In genomic region chr13:98942485-98942884, GRCh38 we compare ENCODE assay signal across 18 cellular contexts. TPM values are rescaled to one million over a fixed set of nuclear protein-coding genes. Genes with fewer than 3 reads are reported as not detected.
DNase-seq lines count a peak whose midpoint lies in the region; FAIRE-seq and TF ChIP-seq lines count a peak whose summit lies in the region.
"Had no signal": no experiment of that assay in that cellular context is flagged by ENCODE, and none has a peak within 500 bp of the region (broad histone marks: within the 10 kb centered on the region; RNA-seq: fewer than 3 reads in every experiment).

No MANE protein-coding gene starts in this region.

- H3K18ac ChIP-seq in H1 (ENCODE audit: extremely low read depth, low read length) = no peak overlapping the region

- no peaks in the 10 kb centered on the region for H3K9me3 ChIP-seq in mammary epithelial cell (replicated peaks; ENCODE audit: insufficient read depth, low read length)
- no peaks in the 10 kb centered on the region for H3K9me3 ChIP-seq in H1 (ENCODE audit: insufficient read depth in 2 of 2, low read depth in 1 of 2, low read length in 1 of 2)
- no peaks in the 10 kb centered on the region for H3K9me3 ChIP-seq in esophagus squamous epithelium
- no peaks in the 10 kb centered on the region for H3K9me3 ChIP-seq in spleen
- H3K9me3 ChIP-seq: BE2C, HAP-1 had no signal

- TF ChIP-seq RAD21 in H1 (IDR thresholded peaks at IDR 0.05 in 1 of 2, conservative IDR thresholded peaks at IDR 0.05 in 1 of 2; ENCODE audit: low read depth in 2 of 2, low read length in 2 of 2) = no peak

- H3K23ac ChIP-seq in H1 (ENCODE audit: insufficient read length) = no peak overlapping the region

- H3K4me2 ChIP-seq in mammary epithelial cell (ENCODE audit: insufficient read depth, low read depth, low read length) = no peak overlapping the region
- no peak overlapping the region for H3K4me2 ChIP-seq in H1 (ENCODE audit: insufficient read depth in 1 of 2, low read depth in 2 of 2, low read length in 2 of 2)

- H2BK120ac ChIP-seq in H1 (replicated peaks; ENCODE audit: low read depth, low read length) = no peak overlapping the region

- DNase-seq in mammary epithelial cell (peak; percentile 50), H1 (ENCODE audit: low read depth in 1 of 2, low spot score in 2 of 2) (no peak), esophagus squamous epithelium (lab: John Stamatoyannopoulos, UW) (no peak), spleen (peak; percentile 9), GM12892 (ENCODE audit: insufficient read length) (no peak), GM03348 (ENCODE audit: low spot score) (no peak), NCI-H510A (lab: John Stamatoyannopoulos, UW) (no peak)
- DNase-seq: ACHN; BE2C; C1 segment of cervical spinal cord; CD4-positive, CD25-positive, alpha-beta regulatory T cell; CD8-positive, alpha-beta memory T cell; COR-L47; DMS 273 treated with DMSO at 0.1 percent for 48 hours; GDM1 had no signal

- H3K27me3 ChIP-seq in mammary epithelial cell (ENCODE audit: insufficient read depth, low read length) (no peaks in the 10 kb centered on the region), H1 (replicated peaks in 1 of 4; ENCODE audit: control insufficient read depth in 3 of 4, extremely low read depth in 1 of 4, insufficient read depth in 3 of 4, low read length in 3 of 4) (no peaks in the 10 kb centered on the region), esophagus squamous epithelium (no peaks in the 10 kb centered on the region), spleen (replicated peaks in 1 of 7) (no peaks in the 10 kb centered on the region)
- H3K27me3 ChIP-seq: BE2C had no signal

- no peak overlapping the region for H3K9ac ChIP-seq in mammary epithelial cell (ENCODE audit: insufficient read depth, low read length)
- H3K9ac ChIP-seq in H1 (replicated peaks in 1 of 4; ENCODE audit: extremely low read depth in 1 of 4, low read depth in 3 of 4, low read length in 3 of 4) = no peak overlapping the region

- no peak for TF ChIP-seq CTCF in mammary epithelial cell (conservative IDR thresholded peaks at IDR 0.05 in 1 of 2, IDR thresholded peaks at IDR 0.05 in 1 of 2; ENCODE audit: extremely low read depth in 1 of 2, insufficient read depth in 1 of 2, low read depth in 1 of 2, low read length in 2 of 2)
- TF ChIP-seq CTCF in H1 (IDR thresholded peaks at IDR 0.05; ENCODE audit: control extremely low read depth in 1 of 3, insufficient read depth in 1 of 3, low read depth in 1 of 3, low read length in 3 of 3) = no peak
- TF ChIP-seq CTCF in esophagus squamous epithelium (IDR thresholded peaks at IDR 0.05) = no peak
- TF ChIP-seq CTCF in spleen (IDR thresholded peaks at IDR 0.05 in 8 of 11, conservative IDR thresholded peaks at IDR 0.05 in 3 of 11) = no peak

- H4K5ac ChIP-seq in H1 (ENCODE audit: insufficient read length, low read depth, low read length) = no peak overlapping the region

- TF ChIP-seq EP300 in H1 (IDR thresholded peaks at IDR 0.05; ENCODE audit: borderline replicate concordance in 1 of 2, low read depth in 2 of 2, low read length in 2 of 2) = no peak

- H2BK12ac ChIP-seq in H1 (ENCODE audit: low read depth, low read length) = peak overlapping the region; percentile 72; the same call in 1 of the 2 replicates

- H3K4me3 ChIP-seq in mammary epithelial cell (replicated peaks in 1 of 3; ENCODE audit: insufficient read depth in 1 of 3, low read depth in 2 of 3, low read length in 3 of 3) (no peak overlapping the region), H1 (ENCODE audit: extremely low read depth in 1 of 4, insufficient read depth in 2 of 4, low read depth in 3 of 4, low read length in 4 of 4) (no peak overlapping the region), esophagus squamous epithelium (no peak overlapping the region), spleen (no peak overlapping the region)
- H3K4me3 ChIP-seq: HAP-1 had no signal

- no peak overlapping the region for H3K14ac ChIP-seq in H1 (ENCODE audit: insufficient read length)

- BruUV-seq in mammary epithelial cell (replicated peaks; lab: Mats Ljungman, UMichigan) = no TSS peak

- H3K4me1 ChIP-seq in mammary epithelial cell (ENCODE audit: insufficient read depth, low read length) (peaks cover 10% of the 10 kb centered on the region), H1 (replicated peaks in 1 of 4; ENCODE audit: control insufficient read depth in 3 of 4, insufficient read depth in 4 of 4, low read length in 3 of 4) (peaks cover 1 to 13% (median 12%) of the 10 kb centered on the region in 4 experiments), esophagus squamous epithelium (peaks cover 11 to 81% (median 23%) of the 10 kb centered on the region in 3 donors), spleen (peaks cover 0 to 6% (median 0%) of the 10 kb centered on the region in 6 donors)
- H3K4me1 ChIP-seq: BE2C, HAP-1 had no signal

- H4K91ac ChIP-seq in H1 (replicated peaks; ENCODE audit: insufficient read length, low read length) = no peak overlapping the region

- 98% methylated on average over 7 of the region's 7 CpGs for WGBS in mammary epithelial cell (ENCODE audit: low coverage, missing lambda C conversion rate)
- 92% methylated on average over 7 of the region's 7 CpGs; no CpG with 5 or more reads in 1 of the 2 experiments for WGBS in H1 (ENCODE audit: extremely low coverage in 1 of 2, insufficient coverage in 1 of 2, insufficient read length in 1 of 2, insufficient replicate concordance in 2 of 2, low coverage in 1 of 2, low lambda C conversion rate in 2 of 2, missing lambda C conversion rate in 1 of 2), 2 experiments
- WGBS in esophagus squamous epithelium, 2 donors = 52 to 76% methylated on average over 7 of the region's 7 CpGs
- WGBS in spleen, 5 donors = 96 to 99% (median 97%) methylated on average over 7 of the region's 7 CpGs

- H3K27ac ChIP-seq in mammary epithelial cell (ENCODE audit: insufficient read depth, low read depth, low read length) (no peak overlapping the region), H1 (ENCODE audit: low read depth, low read length) (no peak overlapping the region), esophagus squamous epithelium (peak overlapping the region in 3 of 4 donors; percentile 15 to 59 (median 43)), spleen (no peak overlapping the region)

- CTCF ChIA-PET in mammary epithelial cell (lab: Charles Lee; ENCODE audit: low non-redundant PET) (no interaction called here), H1 (lab: Charles Lee; ENCODE audit: partially characterized antibody) (interaction anchor here (0.7 to 0.9 kb wide), 2 partner anchors 29 to 64 kb away, joined by 3 read pairs; no protein-coding TSS in a partner anchor)

- FAIRE-seq in H1 (lab: Jason Lieb, UNC) (no peak), GM12892 (lab: Jason Lieb, UNC) (no peak)
- FAIRE-seq: A204.1, HepG2 had no signal

- no peak overlapping the region for H4K8ac ChIP-seq in H1 (ENCODE audit: extremely low read depth, insufficient read depth, low read length)

- in situ Hi-C loops in mammary epithelial cell (cut with MboI; ENCODE audit: low sequenced_read_pairs in 2 of 2) = no loop called here

- H2AFZ ChIP-seq in mammary epithelial cell (ENCODE audit: low read depth, low read length) (no peak overlapping the region), H1 (ENCODE audit: low read length) (no peak overlapping the region)

- H3K79me2 ChIP-seq in mammary epithelial cell (ENCODE audit: insufficient read depth, low read length) (peaks cover 34% of the 10 kb centered on the region), H1 (ENCODE audit: control insufficient read depth in 1 of 2, insufficient read depth in 2 of 2, low read length in 2 of 2) (no peaks in the 10 kb centered on the region)

- dilution Hi-C loops in mammary epithelial cell (cut with HindIII; ENCODE audit: low sequenced_read_pairs) = no loop called here

- no peaks in the 10 kb centered on the region for H3K79me1 ChIP-seq in H1 (ENCODE audit: low read depth, low read length)

- no peaks in the 10 kb centered on the region for H3K23me2 ChIP-seq in H1 (ENCODE audit: low read depth, low read length)

- H2BK20ac ChIP-seq in H1 (ENCODE audit: low read length) = no peak overlapping the region

- H3K36me3 ChIP-seq in mammary epithelial cell (ENCODE audit: insufficient read depth, low read length) (no peaks in the 10 kb centered on the region), H1 (ENCODE audit: control insufficient read depth in 2 of 4, insufficient read depth in 4 of 4, low read length in 3 of 4) (no peaks in the 10 kb centered on the region), esophagus squamous epithelium (no peaks in the 10 kb centered on the region), spleen (no peaks in the 10 kb centered on the region)
- H3K36me3 ChIP-seq: BE2C, HAP-1 had no signal

- H2BK15ac ChIP-seq in H1 (ENCODE audit: low read length) = peak overlapping the region; percentile 21; the same call in 1 of the 2 replicates

- 0 out of 2 replicates have a peak overlapping the region, but pooled peaks have one; percentile 44 for H2BK5ac ChIP-seq in H1 (ENCODE audit: low read depth, low read length)

- intact Hi-C loops in mammary epithelial cell (cut with micrococcal nuclease) = no loop called here
- intact Hi-C loops in esophagus squamous epithelium (cut with DNase I) = no loop called here
- intact Hi-C loops in spleen (cut with DNase I; ENCODE audit: low total_unique reads) = no loop called here

- POLR2A ChIA-PET in H1 (lab: Charles Lee; ENCODE audit: partially characterized antibody) = no interaction called here

- no peak overlapping the region for H3K4ac ChIP-seq in H1 (replicated peaks; ENCODE audit: insufficient read length, low read depth, low read length)

- H4K20me1 ChIP-seq in mammary epithelial cell (ENCODE audit: insufficient read depth, low read length) (no peaks in the 10 kb centered on the region), H1 (replicated peaks in 1 of 2; ENCODE audit: control insufficient read depth in 1 of 2, insufficient read depth in 2 of 2, low read length in 2 of 2) (no peaks in the 10 kb centered on the region)

- H3K56ac ChIP-seq in H1 (replicated peaks; ENCODE audit: insufficient read length, low read depth, low read length) = no peak overlapping the region

- no peak overlapping the region for H2AK5ac ChIP-seq in H1 (ENCODE audit: low read depth, low read length)

- TF ChIP-seq POLR2A in H1 (IDR thresholded peaks at IDR 0.05; ENCODE audit: control extremely low read depth in 1 of 2, low read depth in 2 of 2, low read length in 2 of 2) = no peak
- TF ChIP-seq POLR2A in esophagus squamous epithelium (IDR thresholded peaks at IDR 0.05) = no peak
- no peak for TF ChIP-seq POLR2A in spleen (IDR thresholded peaks at IDR 0.05)
- TF ChIP-seq POLR2A in GM12892 (IDR thresholded peaks at IDR 0.05; ENCODE audit: low read depth, low read length) = no peak

RNA-seq across cellular contexts. Expression of gene DOCK9, which starts 35.4 kb away (rescaled TPM):
- total RNA-seq in mammary epithelial cell (10 to 100 TPM; 65.2 to 77.6 TPM), esophagus squamous epithelium (100 to 1,000 TPM in 3 of 4 donors, 10 to 100 TPM in 1; 94.7 to 240 (median 150) TPM), spleen (10 to 100 TPM; 46.5 to 53.3 (median 48.3) TPM)
- polyA plus RNA-seq in mammary epithelial cell (52.9 TPM), H1 (2011; rRNA removed) (18.7 and 21.6 TPM in 2 replicates), spleen (10 to 100 TPM in 1 of 3 donors, 1 to 10 TPM in 2; 6.9 to 14.9 (median 9.9) TPM)
- polyA minus RNA-seq in mammary epithelial cell = 122 TPM
- total RNA-seq in H1 (2021; fragmentation: NEBNext Ultra II Directional; extraction: Animal tissue kit (Norgen Biotek cat#: 25700)) = 31.5 and 35.4 TPM in 2 replicates
- 24.3 TPM for polyA plus RNA-seq in H1 (2011; cell fraction: cytosol; rRNA removed)
- 23.9 TPM for polyA plus RNA-seq in H1 (2011; cell fraction: nucleus; rRNA removed)
- polyA plus RNA-seq in H1 (2012, experiment 1 of 2) = 26.9 to 34.3 TPM (median 27.8 TPM) in 4 replicates
- polyA plus RNA-seq in H1 (2012, experiment 2 of 2) = 1.2 TPM
- polyA plus RNA-seq in H1 (2013, experiment 1 of 2) = 14.1 TPM
- 13.7 TPM for polyA plus RNA-seq in H1 (2013, experiment 2 of 2)
- 43.4 and 72.7 TPM in 2 replicates for polyA minus RNA-seq in H1 (2011; rRNA and poly(A)+ RNA removed)
- polyA minus RNA-seq in H1 (2011; cell fraction: cytosol; rRNA and poly(A)+ RNA removed) = 24.7 TPM
- 64.1 TPM for polyA minus RNA-seq in H1 (2011; cell fraction: nucleus; rRNA and poly(A)+ RNA removed)
- 5.6 TPM for polyA plus RNA-seq in GM12892 (2012; ENCODE audit: missing spikeins)

Comparison
In these comparisons a context has a peak if more than half of its experiments do, and no peak if none do; other contexts are left out.
1. DNase-seq: peak in mammary epithelial cell (single experiment) and spleen (single experiment); none in H1 (0 of 2), esophagus squamous epithelium (single experiment), GM12892 (single experiment), GM03348 (single experiment) and NCI-H510A (single experiment).
2. H3K27ac ChIP-seq: peak in esophagus squamous epithelium (3 of 4); none in mammary epithelial cell (single experiment), H1 (single experiment) and spleen (0 of 8).